1 cellular context compared by ENCODE assay signal in genomic region chr20:44911264-44911921, GRCh38.
TF ChIP-seq lines count a peak whose summit lies in the region.

No MANE protein-coding gene starts in this region.

TF ChIP-seq in HepG2, 621 proteins besides CTCF, POLR2A, EP300 and RAD21 (continued from another document and continues in another):
- TF ChIP-seq SMAD3 (CRISPR knock-in tag; IDR thresholded peaks at IDR 0.05) (peak; percentile 91), ZZZ3 (CRISPR knock-in tag; IDR thresholded peaks at IDR 0.05; ENCODE audit: borderline replicate concordance) (0 out of 2 replicates have a peak, but pooled peaks have one; percentile 46), IRF1 (CRISPR knock-in tag; IDR thresholded peaks at IDR 0.05; ENCODE audit: low read depth) (no peak), SATB2 (CRISPR knock-in tag; IDR thresholded peaks at IDR 0.05) (no peak), MAZ (IDR thresholded peaks at IDR 0.05; ENCODE audit: borderline replicate concordance, low read depth, low read length) (peak; percentile 83), MAZ (CRISPR knock-in tag; IDR thresholded peaks at IDR 0.05; ENCODE audit: low read depth) (no peak; the same call in 1 of the 2 replicates), ZNF740 (CRISPR knock-in tag; IDR thresholded peaks at IDR 0.05) (0 out of 2 replicates have a peak, but pooled peaks have one; percentile 76), HINFP (CRISPR knock-in tag; IDR thresholded peaks at IDR 0.05; ENCODE audit: low read depth) (no peak), ELK4 (CRISPR knock-in tag; IDR thresholded peaks at IDR 0.05; ENCODE audit: borderline replicate concordance) (no peak), RERE (CRISPR knock-in tag; IDR thresholded peaks at IDR 0.05; ENCODE audit: low read depth) (no peak; the same call in 1 of the 2 replicates), ZNF709 (CRISPR knock-in tag; IDR thresholded peaks at IDR 0.05) (0 out of 2 replicates have a peak, but pooled peaks have one; percentile 16), ISX (CRISPR knock-in tag; conservative IDR thresholded peaks at IDR 0.05) (peak; percentile 81; the same call in 1 of the 2 replicates), RNF219 (CRISPR knock-in tag; IDR thresholded peaks at IDR 0.05) (no peak), JARID2 (CRISPR knock-in tag; IDR thresholded peaks at IDR 0.05; ENCODE audit: insufficient replicate concordance) (no peak), KAT7 (CRISPR knock-in tag; IDR thresholded peaks at IDR 0.05; ENCODE audit: borderline replicate concordance) (no peak; the same call in 1 of the 2 replicates), TCF7L2 (IDR thresholded peaks at IDR 0.05; ENCODE audit: low read depth, low read length) (no peak), MED13 (CRISPR knock-in tag; IDR thresholded peaks at IDR 0.05) (peak; percentile 66; the same call in 1 of the 2 replicates), XRCC5 (optimal IDR thresholded peaks at IDR 0.05; ENCODE audit: low read length) (peak; percentile 98), ZNF619 (CRISPR knock-in tag; IDR thresholded peaks at IDR 0.05) (peak; percentile 89), ZNF280B (CRISPR knock-in tag; IDR thresholded peaks at IDR 0.05; ENCODE audit: borderline replicate concordance) (peak; percentile 51; the same call in 1 of the 2 replicates), ZNF276 (CRISPR knock-in tag; IDR thresholded peaks at IDR 0.05; ENCODE audit: low read depth) (no peak), CENPBD1 (CRISPR knock-in tag; IDR thresholded peaks at IDR 0.05; ENCODE audit: borderline replicate concordance, low read depth) (no peak), FOXA1 (IDR thresholded peaks at IDR 0.05) (peak; percentile 35; the same call in 1 of the 2 replicates), FOXA1 (CRISPR knock-in tag; IDR thresholded peaks at IDR 0.05) (no peak), LRRFIP1 (CRISPR knock-in tag; conservative IDR thresholded peaks at IDR 0.05) (no peak; the same call in none of the 2 replicates), TP53 (CRISPR knock-in tag; conservative IDR thresholded peaks at IDR 0.05) (peak; percentile 89), PHF20 (CRISPR knock-in tag; IDR thresholded peaks at IDR 0.05) (peak; percentile 58), GZF1 (CRISPR knock-in tag; IDR thresholded peaks at IDR 0.05) (no peak), KAT8 (CRISPR knock-in tag; IDR thresholded peaks at IDR 0.05) (peak; percentile 81), ZBTB39 (CRISPR knock-in tag; IDR thresholded peaks at IDR 0.05) (no peak), NR2F2 (IDR thresholded peaks at IDR 0.05; ENCODE audit: borderline replicate concordance, low read depth) (no peak), KLF9 (CRISPR knock-in tag; IDR thresholded peaks at IDR 0.05; ENCODE audit: low read depth) (peak; percentile 95), ZNF18 (CRISPR knock-in tag; IDR thresholded peaks at IDR 0.05; ENCODE audit: insufficient replicate concordance) (no peak), KDM2A (CRISPR knock-in tag; IDR thresholded peaks at IDR 0.05; ENCODE audit: borderline replicate concordance, low read depth) (peak; percentile 86)
